12 cellular contexts compared by ENCODE assay signal in the genomic region with DNA sequence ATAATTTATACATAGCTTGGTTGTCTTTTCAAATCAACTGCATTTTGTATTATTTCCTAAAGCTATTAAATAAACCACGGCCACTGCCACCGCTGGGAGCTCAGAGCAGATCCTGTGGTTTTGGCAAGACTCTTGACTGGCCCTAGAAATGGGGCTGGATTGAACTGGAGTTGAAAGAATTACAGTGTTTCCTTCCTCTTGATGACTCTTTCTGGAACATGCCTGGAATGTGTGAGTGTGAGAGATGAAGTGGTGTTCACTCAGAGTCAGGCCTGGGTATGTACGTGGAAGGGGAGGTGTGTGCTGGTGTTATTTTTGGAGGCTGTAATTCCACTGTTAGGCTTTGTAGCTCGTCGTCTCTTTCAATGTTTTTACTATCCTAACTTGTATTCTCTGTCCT. TPM values are rescaled to one million over a fixed set of nuclear protein-coding genes. Genes with fewer than 3 reads are reported as not detected.
A peak's percentile ranks its signal among the peaks of the same experiment; 100 is the strongest.
DNase-seq lines count a peak whose midpoint lies in the region; ATAC-seq and TF ChIP-seq lines count a peak whose summit lies in the region.
"Had no signal": no experiment of that assay in that cellular context is flagged by ENCODE, and none has a peak within 500 bp of the region (broad histone marks: within the 10 kb centered on the region; RNA-seq: fewer than 3 reads in every experiment).

No MANE protein-coding gene starts in this region.

- DNase-seq in GM04504 (ENCODE audit: low read depth) (peak; percentile 61), SJSA1 (ENCODE audit: low read depth in 1 of 2, low spot score in 2 of 2) (peak; percentile 54 to 60), fibroblast of peridontal ligament (ENCODE audit: extremely low read depth) (peak; percentile 82), pulmonary artery endothelial cell (ENCODE audit: low read depth, low spot score) (peak; percentile 91), NCI-H1105 (lab: John Stamatoyannopoulos, UW) (no peak)
- DNase-seq in CD4-positive, alpha-beta T cell: no peak
- no peak for DNase-seq in stimulated activated naive CD4-positive, alpha-beta T cell (lab: John Stamatoyannopoulos, UW)
- DNase-seq: activated CD4-positive, alpha-beta T cell treated with anti-CD3 and anti-CD28 coated beads for 4 hours; DND-41; NCI-H187 treated with DMSO at 0.1 percent for 48 hours had no signal

- H3K27ac ChIP-seq in SJSA1: peak overlapping the region; percentile 68
- no peak overlapping the region for H3K27ac ChIP-seq in CD4-positive, alpha-beta T cell (ENCODE audit: low read depth, low read length)

- no peaks in the 10 kb centered on the region for H3K9me3 Mint-ChIP-seq in CD4-positive, alpha-beta T cell

- intact Hi-C loops in CD4-positive, alpha-beta T cell (cut with DNase I, micrococcal nuclease): no loop called here

- no peak overlapping the region for H3K4me3 Mint-ChIP-seq in CD4-positive, alpha-beta T cell
- H3K4me3 Mint-ChIP-seq: activated naive CD8-positive, alpha-beta T cell had no signal

- ATAC-seq in HG02973 (IDR thresholded peaks at IDR 0.05; ENCODE audit: unreplicated experiment): no peak
- ATAC-seq in CD4-positive, alpha-beta T cell (ENCODE audit: poor library complexity): no peak

- H3K9me3 ChIP-seq in SJSA1 (replicated peaks): no peaks in the 10 kb centered on the region
- no peaks in the 10 kb centered on the region for H3K9me3 ChIP-seq in CD4-positive, alpha-beta T cell (ENCODE audit: control insufficient read depth, low read length)

- no peaks in the 10 kb centered on the region for H3K36me3 Mint-ChIP-seq in CD4-positive, alpha-beta T cell (ENCODE audit: low read depth)
- H3K36me3 Mint-ChIP-seq: activated naive CD8-positive, alpha-beta T cell had no signal

- no peak for TF ChIP-seq CTCF in CD4-positive, alpha-beta T cell (IDR thresholded peaks at IDR 0.05)

- no peak overlapping the region for H3K4me3 ChIP-seq in SJSA1

- H3K4me1 ChIP-seq in SJSA1 (replicated peaks): peaks cover 35% of the 10 kb centered on the region

- CTCF ChIA-PET in CD4-positive, alpha-beta T cell (lab: Charles Lee): no interaction called here

- POLR2A ChIA-PET in CD4-positive, alpha-beta T cell (lab: Charles Lee): no interaction called here

- H3K27me3 ChIP-seq in SJSA1 (replicated peaks): no peaks in the 10 kb centered on the region
- H3K27me3 ChIP-seq in CD4-positive, alpha-beta T cell (ENCODE audit: control insufficient read depth, insufficient read depth, low read length): no peaks in the 10 kb centered on the region

- H3K4me1 Mint-ChIP-seq in CD4-positive, alpha-beta T cell (ENCODE audit: low read depth): no peaks in the 10 kb centered on the region

- no peak overlapping the region for H3K27ac Mint-ChIP-seq in CD4-positive, alpha-beta T cell
- H3K27ac Mint-ChIP-seq: activated naive CD8-positive, alpha-beta T cell had no signal

- no peaks in the 10 kb centered on the region for H3K36me3 ChIP-seq in SJSA1

- H3K27me3 Mint-ChIP-seq in CD4-positive, alpha-beta T cell: peaks cover 18% of the 10 kb centered on the region
- H3K27me3 Mint-ChIP-seq: activated naive CD8-positive, alpha-beta T cell had no signal

RNA-seq across cellular contexts. Expression of a gene that starts 45.9 kb away (rescaled TPM):
- 3.2 and 4.0 TPM in 2 replicates for total RNA-seq in SJSA1 (2014; rRNA removed; shearing (Covaris generic))
- total RNA-seq in pulmonary artery endothelial cell: 98.9 and 100 TPM in 2 replicates
- not detected for total RNA-seq in CD4-positive, alpha-beta T cell

Comparison
In these comparisons a context has a peak if more than half of its experiments do, and no peak if none do; other contexts are left out.
1. DNase-seq: peak in GM04504 (single experiment), SJSA1 (2 of 2), fibroblast of peridontal ligament (single experiment) and pulmonary artery endothelial cell (single experiment); none in CD4-positive, alpha-beta T cell (0 of 10), NCI-H1105 (single experiment) and stimulated activated naive CD4-positive, alpha-beta T cell (0 of 6).
2. RNA of a gene that starts 45.9 kb away (total RNA-seq): 98.9 to 100 TPM in pulmonary artery endothelial cell; 3.2 to 4.0 TPM in SJSA1 and not detected in CD4-positive, alpha-beta T cell; every median in the first group is over 10 times any median in the second.